ENCODE assay signal across 9 cellular contexts in the genomic region with DNA sequence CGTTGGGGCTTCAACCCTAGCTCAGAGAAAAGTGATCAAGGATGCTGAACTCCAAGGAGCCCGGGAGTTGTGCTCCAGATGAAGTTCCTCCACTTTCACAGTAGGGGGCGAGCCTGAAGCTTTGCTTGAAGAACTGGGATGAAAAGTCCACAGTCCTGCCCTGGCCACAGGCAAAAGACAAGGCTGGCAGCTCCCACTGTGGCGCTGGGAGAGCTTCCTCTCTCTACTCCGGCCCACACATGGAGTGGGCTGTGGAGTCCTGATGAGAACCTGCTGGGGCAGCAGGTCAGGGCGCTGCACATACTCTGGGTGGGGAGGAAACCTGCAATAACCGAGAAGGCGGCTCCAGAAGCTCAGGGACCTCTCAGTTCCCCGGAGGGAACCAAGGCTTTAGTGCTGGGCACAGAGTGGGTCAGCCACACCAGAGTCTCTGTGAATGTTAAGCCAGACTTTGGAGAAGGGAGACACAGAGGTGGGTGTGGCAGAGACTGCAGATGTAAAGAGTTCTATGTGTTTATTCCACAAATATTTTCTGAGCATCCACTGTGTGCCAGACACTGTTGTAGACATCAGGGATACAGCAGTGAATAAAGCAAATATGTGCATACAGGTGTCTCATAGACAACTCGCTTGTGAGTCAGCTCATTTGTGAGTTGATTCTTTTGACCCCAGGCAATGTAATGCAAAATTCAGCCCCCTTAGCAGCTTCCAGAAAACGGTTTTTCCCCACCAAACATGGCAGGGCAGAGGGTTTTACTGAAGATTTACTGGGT. TPM values are rescaled to one million over a fixed set of nuclear protein-coding genes. Genes with fewer than 3 reads are reported as not detected.
DNase-seq lines count a peak whose midpoint lies in the region; ATAC-seq and TF ChIP-seq lines count a peak whose summit lies in the region.
"Had no signal": no experiment of that assay in that cellular context is flagged by ENCODE, and none has a peak within 500 bp of the region (broad histone marks: within the 10 kb centered on the region; RNA-seq: fewer than 3 reads in every experiment).

No MANE protein-coding gene starts in this region.

- H3K9me3 ChIP-seq in RWPE2 (ENCODE audit: severe bottlenecking) (no peaks in the 10 kb centered on the region), lower lobe of right lung (no peaks in the 10 kb centered on the region), thoracic aorta (no peaks in the 10 kb centered on the region)

- H3K27ac ChIP-seq in RWPE2 (ENCODE audit: poor library complexity, severe bottlenecking) (peak overlapping the region; percentile 46), lower lobe of right lung (peak overlapping the region; percentile 57), thoracic aorta (peak overlapping the region; percentile 92 to 98)

- peaks cover 14 to 16% of the 10 kb centered on the region in 2 donors for H3K27me3 Mint-ChIP-seq in effector memory CD8-positive, alpha-beta T cell

- H3K27me3 ChIP-seq in RWPE2 (ENCODE audit: insufficient read depth, poor library complexity, severe bottlenecking): no peaks in the 10 kb centered on the region
- no peaks in the 10 kb centered on the region for H3K27me3 ChIP-seq in lower lobe of right lung (ENCODE audit: low read depth)
- H3K27me3 ChIP-seq in thoracic aorta (replicated peaks; ENCODE audit: insufficient read depth): no peaks in the 10 kb centered on the region

- H3K4me1 ChIP-seq in RWPE2 (ENCODE audit: insufficient read depth, poor library complexity, severe bottlenecking): peaks cover 12% of the 10 kb centered on the region
- peaks cover 41% of the 10 kb centered on the region for H3K4me1 ChIP-seq in lower lobe of right lung
- peaks cover 27 to 76% of the 10 kb centered on the region in 2 donors for H3K4me1 ChIP-seq in thoracic aorta (ENCODE audit: control insufficient read depth in 1 of 2, low read depth in 2 of 2)

- H3K36me3 ChIP-seq in RWPE2 (ENCODE audit: low read depth) (no peaks in the 10 kb centered on the region), lower lobe of right lung (no peaks in the 10 kb centered on the region), thoracic aorta (no peaks in the 10 kb centered on the region)

- H3K4me3 ChIP-seq in RWPE2 (ENCODE audit: severe bottlenecking): no peak overlapping the region
- H3K4me3 ChIP-seq in lower lobe of right lung: no peak overlapping the region
- no peak overlapping the region for H3K4me3 ChIP-seq in thoracic aorta

- H3K4me1 Mint-ChIP-seq in effector memory CD8-positive, alpha-beta T cell (ENCODE audit: low read depth in 2 of 2): peaks cover 0 to 9% of the 10 kb centered on the region in 2 donors
- H3K4me1 Mint-ChIP-seq: CD8-positive, alpha-beta memory T cell had no signal

- peak; percentile 76 for TF ChIP-seq CTCF in RWPE2 (IDR thresholded peaks at IDR 0.05; ENCODE audit: poor library complexity, severe bottlenecking)
- TF ChIP-seq CTCF in lower lobe of right lung (IDR thresholded peaks at IDR 0.05): peak; percentile 85
- peak; percentile 92 for TF ChIP-seq CTCF in thoracic aorta (IDR thresholded peaks at IDR 0.05)

- H3K27ac Mint-ChIP-seq in effector memory CD8-positive, alpha-beta T cell: no peak overlapping the region

- intact Hi-C loops in lower lobe of right lung (cut with DNase I): no loop called here

- H3K36me3 Mint-ChIP-seq in effector memory CD8-positive, alpha-beta T cell (ENCODE audit: insufficient read depth): peaks cover 3% of the 10 kb centered on the region
- H3K36me3 Mint-ChIP-seq: CD8-positive, alpha-beta memory T cell had no signal

- ATAC-seq in RWPE2 (ENCODE audit: low read depth) (peak; percentile 30), lower lobe of right lung (peak; percentile 74), thoracic aorta (ENCODE audit: insufficient number of reproducible peaks, low FRiP score, low read depth) (peak; percentile 4), GM18861 (IDR thresholded peaks at IDR 0.05; ENCODE audit: unreplicated experiment) (no peak)
- peak; percentile 33 for ATAC-seq in effector memory CD8-positive, alpha-beta T cell (replicated peaks)

- no peak overlapping the region for H3K4me3 Mint-ChIP-seq in effector memory CD8-positive, alpha-beta T cell
- H3K4me3 Mint-ChIP-seq: CD8-positive, alpha-beta memory T cell had no signal

- no peaks in the 10 kb centered on the region for H3K9me3 Mint-ChIP-seq in effector memory CD8-positive, alpha-beta T cell
- H3K9me3 Mint-ChIP-seq: CD8-positive, alpha-beta memory T cell had no signal

- DNase-seq in NCI-H1436 (lab: John Stamatoyannopoulos, UW) (peak; percentile 76), NCI-H1436 treated with DMSO at 0.1 percent for 48 hours (lab: John Stamatoyannopoulos, UW) (no peak), HPDE6-E6E7 (ENCODE audit: extremely low spot score) (peak; percentile 32), RWPE2 (ENCODE audit: low spot score) (no peak), lower lobe of right lung (peak; percentile 61), thoracic aorta (ENCODE audit: low spot score) (no peak)
- peak in 1 of 3 experiments; percentile 18 for DNase-seq in effector memory CD8-positive, alpha-beta T cell

RNA-seq across cellular contexts. Expression of a gene that starts 48.0 kb away (rescaled TPM):
- total RNA-seq in lower lobe of right lung (93.3 TPM), thoracic aorta (100 to 1,000 TPM in 1 of 2 donors, 10 to 100 TPM in 1; 99.5 to 118 TPM)

RNA-seq across cellular contexts. Expression of a gene that starts 59.9 kb away (rescaled TPM):
- total RNA-seq in lower lobe of right lung (19.6 TPM), thoracic aorta (10 to 100 TPM; 19.8 to 23.7 TPM)

Comparison
In these comparisons a context has a peak if more than half of its experiments do, and no peak if none do; other contexts are left out.
1. DNase-seq: peak in NCI-H1436 (single experiment), HPDE6-E6E7 (single experiment) and lower lobe of right lung (single experiment); none in NCI-H1436 treated with DMSO at 0.1 percent for 48 hours (single experiment), RWPE2 (single experiment) and thoracic aorta (single experiment).
2. Peak in every context shown above with its lines, with median percentiles within 50 percentile points of each other: H3K27ac ChIP-seq and CTCF ChIP-seq.